1 cellular context compared by ENCODE assay signal in genomic region chr9:99906403-99907207, GRCh38.
TF ChIP-seq lines count a peak whose summit lies in the region.

STX17 (plus strand) TSS chr9:99906654; CDS start chr9:99915240, 8,586 bp downstream.

TF ChIP-seq in K562, 482 proteins besides CTCF, POLR2A, EP300 and RAD21 (continued from another document and continues in another):
- TF ChIP-seq SMARCE1 (IDR thresholded peaks at IDR 0.05) (0 out of 2 replicates have a peak, but pooled peaks have one; percentile 23), CHAMP1 (IDR thresholded peaks at IDR 0.05) (no peak), BDP1 (IDR thresholded peaks at IDR 0.05; ENCODE audit: insufficient read depth, insufficient read length) (no peak), MAZ (CRISPR knock-in tag; conservative IDR thresholded peaks at IDR 0.05 in 1 of 2, IDR thresholded peaks at IDR 0.05 in 1 of 2) (peak; percentile 33 to 65; a peak in 3 of 4 replicates), HNRNPLL (IDR thresholded peaks at IDR 0.05; ENCODE audit: low read depth, low read length, poor library complexity, severe bottlenecking) (no peak), COPS2 (conservative IDR thresholded peaks at IDR 0.05) (no peak), ZNF277 (CRISPR knock-in tag; IDR thresholded peaks at IDR 0.05; ENCODE audit: borderline replicate concordance) (no peak), SMARCB1 (IDR thresholded peaks at IDR 0.05; ENCODE audit: insufficient read length, low read depth) (no peak), DACH1 (IDR thresholded peaks at IDR 0.05; ENCODE audit: partially characterized antibody) (no peak), PREB (CRISPR knock-in tag; IDR thresholded peaks at IDR 0.05) (no peak), EP400 (IDR thresholded peaks at IDR 0.05) (peak; percentile 64; the same call in 1 of the 2 replicates), PATZ1 (CRISPR knock-in tag; IDR thresholded peaks at IDR 0.05; ENCODE audit: borderline replicate concordance) (no peak), SETDB1 (IDR thresholded peaks at IDR 0.05; ENCODE audit: low read length) (no peak), SMAD4 (CRISPR knock-in tag; conservative IDR thresholded peaks at IDR 0.05) (no peak), TEAD1 (CRISPR knock-in tag; IDR thresholded peaks at IDR 0.05) (no peak), GABPA (tag; conservative IDR thresholded peaks at IDR 0.05; ENCODE audit: low read depth) (peak; percentile 68), DMBX1 (CRISPR knock-in tag; IDR thresholded peaks at IDR 0.05; ENCODE audit: borderline replicate concordance) (no peak), MAFK (IDR thresholded peaks at IDR 0.05; ENCODE audit: low read length) (no peak), FOXJ2 (tag; IDR thresholded peaks at IDR 0.05) (peak; percentile 47; the same call in 1 of the 2 replicates), C11orf30 (IDR thresholded peaks at IDR 0.05; ENCODE audit: low read depth) (no peak), SMARCA5 (IDR thresholded peaks at IDR 0.05) (no peak), ZNF75A (CRISPR knock-in tag; IDR thresholded peaks at IDR 0.05) (no peak), POLR2AphosphoS2 (IDR thresholded peaks at IDR 0.05; ENCODE audit: low read length) (no peak), TAL1 (IDR thresholded peaks at IDR 0.05) (no peak), HDAC8 (tag; IDR thresholded peaks at IDR 0.05) (peak; percentile 45; the same call in 1 of the 2 replicates), GATAD2B (IDR thresholded peaks at IDR 0.05; ENCODE audit: borderline replicate concordance) (no peak), SMAD3 (CRISPR knock-in tag; conservative IDR thresholded peaks at IDR 0.05) (no peak), PKNOX1 (IDR thresholded peaks at IDR 0.05) (no peak), E2F1 (CRISPR knock-in tag; IDR thresholded peaks at IDR 0.05) (no peak), MBD2 (IDR thresholded peaks at IDR 0.05; ENCODE audit: borderline replicate concordance, low read depth) (peak; percentile 63; the same call in 1 of the 2 replicates), ZNF3 (CRISPR knock-in tag; IDR thresholded peaks at IDR 0.05) (no peak), NFE2 (IDR thresholded peaks at IDR 0.05; ENCODE audit: low read depth) (no peak), ZNF707 (CRISPR knock-in tag; conservative IDR thresholded peaks at IDR 0.05) (no peak), ZEB2 (IDR thresholded peaks at IDR 0.05) (peak; percentile 85; the same call in 1 of the 2 replicates), TBL1XR1 (IDR thresholded peaks at IDR 0.05; ENCODE audit: low read length in 2 of 2) (no peak), HES1 (IDR thresholded peaks at IDR 0.05; ENCODE audit: low read depth) (no peak), MGA (IDR thresholded peaks at IDR 0.05) (no peak; the same call in 1 of the 2 replicates), BMI1 (IDR thresholded peaks at IDR 0.05; ENCODE audit: low read length) (no peak), TAF7 (tag; IDR thresholded peaks at IDR 0.05) (no peak), HDAC1 (IDR thresholded peaks at IDR 0.05) (peak in 1 of 2 experiments; percentile 70; a peak in 2 of 4 replicates), OTX1 (CRISPR knock-in tag; IDR thresholded peaks at IDR 0.05) (no peak), MAFF (IDR thresholded peaks at IDR 0.05; ENCODE audit: low read length) (no peak), MTA2 (IDR thresholded peaks at IDR 0.05; ENCODE audit: low read depth) (no peak), STAT5B (CRISPR knock-in tag; IDR thresholded peaks at IDR 0.05) (no peak), ZNF146 (CRISPR knock-in tag; IDR thresholded peaks at IDR 0.05; ENCODE audit: unreplicated experiment) (no peak), ZNF140 (CRISPR knock-in tag; IDR thresholded peaks at IDR 0.05) (no peak), ZNF696 (CRISPR knock-in tag; conservative IDR thresholded peaks at IDR 0.05) (no peak), ZNF316 (IDR thresholded peaks at IDR 0.05) (peak; percentile 10; the same call in 1 of the 2 replicates)
